18 cellular contexts compared by ENCODE assay signal in genomic region chr3:55166577-55167555, GRCh38.
DNase-seq lines count a peak whose midpoint lies in the region; ATAC-seq and TF ChIP-seq lines count a peak whose summit lies in the region.
"Had no signal": no experiment of that assay in that cellular context is flagged by ENCODE, and none has a peak within 500 bp of the region (broad histone marks: within the 10 kb centered on the region; RNA-seq: fewer than 3 reads in every experiment).

No MANE protein-coding gene starts in this region.

- peak overlapping the region in 9 of 11 experiments; percentile 13 to 79 (median 42); a peak in 14 of 22 replicates for H3K4me2 ChIP-seq in BLaER1 treated with 17β-estradiol and CSF1 and Interleukin-3, amounts not matched to agents 10 nM and 100 nM
- H3K4me2 ChIP-seq in hepatocyte = no peak overlapping the region

- peak; percentile 4 for DNase-seq in RPMI8226
- no peak for DNase-seq in hepatocyte (ENCODE audit: low spot score)
- DNase-seq in activated CD8-positive, alpha-beta memory T cell treated with anti-CD3 and anti-CD28 coated beads, Interleukin-2, amount 50 U/mL, for 4 hours = no peak
- no peak for DNase-seq in GM10266 (ENCODE audit: extremely low spot score)
- DNase-seq: activated CD4-positive, alpha-beta T cell treated with anti-CD3 and anti-CD28 coated beads, Interleukin-2, amount 50 U/mL, for 4 hours; CD4-positive, alpha-beta T cell; lower lobe of right lung; naive thymus-derived CD8-positive, alpha-beta T cell; NCI-H1436 treated with DMSO at 0.1 percent for 48 hours; NCI-H526; retina; stimulated activated CD4-positive, alpha-beta T cell treated with anti-CD3 and anti-CD28 coated beads, Interleukin-1b, Interleukin-23, amount 100 ng/mL, for 48 hours; T1000 had no signal

- H3K4me3 ChIP-seq in BLaER1 treated with 17β-estradiol and CSF1 and Interleukin-3, amounts not matched to agents 10 nM and 100 nM = no peak overlapping the region
- no peak overlapping the region for H3K4me3 ChIP-seq in hepatocyte
- H3K4me3 ChIP-seq: lower lobe of right lung had no signal

- H3K27ac ChIP-seq in BLaER1 treated with 17β-estradiol and CSF1 and Interleukin-3, amounts not matched to agents 10 nM and 100 nM = no peak overlapping the region
- peak overlapping the region; percentile 30 for H3K27ac ChIP-seq in hepatocyte
- H3K27ac ChIP-seq: lower lobe of right lung had no signal

- H3K9ac ChIP-seq in BLaER1 treated with 17β-estradiol and CSF1 and Interleukin-3, amounts not matched to agents 10 nM and 100 nM = no peak overlapping the region

- peaks cover 0 to 9% (median 0%) of the 10 kb centered on the region in 11 experiments; a peak in 9 of 22 replicates for H3K9me3 ChIP-seq in BLaER1 treated with 17β-estradiol and CSF1 and Interleukin-3, amounts not matched to agents 10 nM and 100 nM (replicated peaks in 1 of 11)
- no peaks in the 10 kb centered on the region for H3K9me3 ChIP-seq in hepatocyte (ENCODE audit: low read depth)
- H3K9me3 ChIP-seq: lower lobe of right lung had no signal

- WGBS in hepatocyte (ENCODE audit: low lambda C conversion rate, missing lambda C conversion rate) = 77% methylated on average over 5 of the region's 5 CpGs

- H3K27me3 ChIP-seq in BLaER1 treated with 17β-estradiol and CSF1 and Interleukin-3, amounts not matched to agents 10 nM and 100 nM = peaks cover 0 to 95% (median 15%) of the 10 kb centered on the region in 11 experiments; a peak in 14 of 22 replicates
- no peaks in the 10 kb centered on the region for H3K27me3 ChIP-seq in hepatocyte

- H3K79me2 ChIP-seq in hepatocyte = no peaks in the 10 kb centered on the region

- TF ChIP-seq CTCF in hepatocyte (IDR thresholded peaks at IDR 0.05; ENCODE audit: poor library complexity) = no peak
- TF ChIP-seq CTCF in GM10266 (IDR thresholded peaks at IDR 0.05; ENCODE audit: control insufficient read depth, insufficient read depth, low read depth, missing control alignments) = no peak

- no peaks in the 10 kb centered on the region for H3K36me3 ChIP-seq in BLaER1 treated with 17β-estradiol and CSF1 and Interleukin-3, amounts not matched to agents 10 nM and 100 nM
- no peaks in the 10 kb centered on the region for H3K36me3 ChIP-seq in hepatocyte (replicated peaks; ENCODE audit: insufficient read depth, low read depth)
- H3K36me3 ChIP-seq: lower lobe of right lung had no signal

- H2AFZ ChIP-seq in hepatocyte = no peak overlapping the region

- H3K4me1 ChIP-seq in BLaER1 treated with 17β-estradiol and CSF1 and Interleukin-3, amounts not matched to agents 10 nM and 100 nM = peaks cover 8 to 29% (median 12%) of the 10 kb centered on the region in 10 experiments; a peak in 18 of 20 replicates
- H3K4me1 ChIP-seq in hepatocyte (ENCODE audit: insufficient read depth) = peaks cover 12% of the 10 kb centered on the region
- H3K4me1 ChIP-seq: lower lobe of right lung had no signal

- ATAC-seq in GM18907 (IDR thresholded peaks at IDR 0.05; ENCODE audit: unreplicated experiment) = peak; percentile 64
- no peak for ATAC-seq in HG03520 (IDR thresholded peaks at IDR 0.05; ENCODE audit: unreplicated experiment)
- no peak for ATAC-seq in HG03378 (IDR thresholded peaks at IDR 0.05; ENCODE audit: unreplicated experiment)
- ATAC-seq: activated T-helper 17 cell treated with anti-CD3 and anti-CD28 coated beads, Interleukin-2, amount 50 U/mL, for 72 hours; lower lobe of right lung; naive thymus-derived CD8-positive, alpha-beta T cell had no signal

- peaks cover 0 to 5% (median 0%) of the 10 kb centered on the region in 11 experiments; a peak in 2 of 22 replicates for H4K20me1 ChIP-seq in BLaER1 treated with 17β-estradiol and CSF1 and Interleukin-3, amounts not matched to agents 10 nM and 100 nM
- H4K20me1 ChIP-seq in hepatocyte (ENCODE audit: insufficient read depth, poor library complexity, severe bottlenecking) = no peaks in the 10 kb centered on the region

- H3K9me2 ChIP-seq in hepatocyte (replicated peaks; ENCODE audit: insufficient read depth) = no peaks in the 10 kb centered on the region
